1 cellular context compared by ENCODE assay signal in genomic region chr17:28854457-28855382, GRCh38.
TF ChIP-seq lines count a peak whose summit lies in the region.

Gene ERAL1 (plus strand): TSS chr17:28855016. CDS start chr17:28855035, 19 bp downstream.

TF ChIP-seq in HepG2, 621 proteins besides CTCF, POLR2A, EP300 and RAD21 (continued from another document and continues in another):
- TF ChIP-seq IKZF5 (CRISPR knock-in tag; IDR thresholded peaks at IDR 0.05) = peak; percentile 69
- no peak for TF ChIP-seq RAD51 (IDR thresholded peaks at IDR 0.05; ENCODE audit: borderline replicate concordance)
- TF ChIP-seq REST (IDR thresholded peaks at IDR 0.05; ENCODE audit: borderline replicate concordance in 1 of 2, low read depth in 1 of 2, low read length in 2 of 2) = peak in 1 of 2 experiments; percentile 22; a peak in 1 of 4 replicates
- peak; percentile 88 for TF ChIP-seq POLR2AphosphoS5 (IDR thresholded peaks at IDR 0.05; ENCODE audit: low read depth, low read length)
- TF ChIP-seq SP5 (CRISPR knock-in tag; IDR thresholded peaks at IDR 0.05; ENCODE audit: borderline replicate concordance, low read depth) = peak; percentile 48; the same call in 1 of the 2 replicates
- no peak for TF ChIP-seq CEBPZ (IDR thresholded peaks at IDR 0.05; ENCODE audit: low read length)
- no peak for TF ChIP-seq RELA (CRISPR knock-in tag; IDR thresholded peaks at IDR 0.05)
- TF ChIP-seq MAZ (IDR thresholded peaks at IDR 0.05; ENCODE audit: borderline replicate concordance, low read depth, low read length) = 0 out of 2 replicates have a peak, but pooled peaks have one; percentile 24
- TF ChIP-seq MAZ (CRISPR knock-in tag; IDR thresholded peaks at IDR 0.05; ENCODE audit: low read depth) = peak; percentile 73
- no peak for TF ChIP-seq ZNF326 (CRISPR knock-in tag; IDR thresholded peaks at IDR 0.05; ENCODE audit: borderline replicate concordance)
- TF ChIP-seq ZMYM3 (CRISPR knock-in tag; IDR thresholded peaks at IDR 0.05) = peak; percentile 26; the same call in 1 of the 2 replicates
- TF ChIP-seq ZBTB7A (CRISPR knock-in tag; IDR thresholded peaks at IDR 0.05) = no peak
- TF ChIP-seq ZNF329 (CRISPR knock-in tag; IDR thresholded peaks at IDR 0.05; ENCODE audit: low read depth) = no peak
- no peak for TF ChIP-seq FIP1L1 (IDR thresholded peaks at IDR 0.05; ENCODE audit: borderline replicate concordance, insufficient read depth, low read depth, low read length)
- peak; percentile 33; the same call in 1 of the 2 replicates for TF ChIP-seq FOSL2 (CRISPR knock-in tag; IDR thresholded peaks at IDR 0.05)
- TF ChIP-seq ZBTB40 (IDR thresholded peaks at IDR 0.05) = no peak
- TF ChIP-seq ZBTB40 (CRISPR knock-in tag; IDR thresholded peaks at IDR 0.05) = peak; percentile 52
- TF ChIP-seq RERE (CRISPR knock-in tag; IDR thresholded peaks at IDR 0.05; ENCODE audit: low read depth) = no peak
- no peak for TF ChIP-seq ZNF354B (CRISPR knock-in tag; IDR thresholded peaks at IDR 0.05)
- TF ChIP-seq FOXO1 (CRISPR knock-in tag; IDR thresholded peaks at IDR 0.05) = no peak
- TF ChIP-seq SMC3 (IDR thresholded peaks at IDR 0.05; ENCODE audit: low read length) = no peak
- peak; percentile 50; the same call in 1 of the 2 replicates for TF ChIP-seq DRAP1 (CRISPR knock-in tag; IDR thresholded peaks at IDR 0.05)
- TF ChIP-seq ZNF121 (CRISPR knock-in tag; IDR thresholded peaks at IDR 0.05) = 0 out of 2 replicates have a peak, but pooled peaks have one; percentile 15
- TF ChIP-seq ZNF256 (CRISPR knock-in tag; conservative IDR thresholded peaks at IDR 0.05) = peak; percentile 75; the same call in 1 of the 2 replicates
- 0 out of 2 replicates have a peak, but pooled peaks have one; percentile 37 for TF ChIP-seq ZNF468 (CRISPR knock-in tag; IDR thresholded peaks at IDR 0.05)
- peak; percentile 62 for TF ChIP-seq XRCC5 (optimal IDR thresholded peaks at IDR 0.05; ENCODE audit: low read length)
- TF ChIP-seq SIN3B (IDR thresholded peaks at IDR 0.05; ENCODE audit: low read length) = peak; percentile 98
